10 cellular contexts compared by ENCODE assay signal in the genomic region with DNA sequence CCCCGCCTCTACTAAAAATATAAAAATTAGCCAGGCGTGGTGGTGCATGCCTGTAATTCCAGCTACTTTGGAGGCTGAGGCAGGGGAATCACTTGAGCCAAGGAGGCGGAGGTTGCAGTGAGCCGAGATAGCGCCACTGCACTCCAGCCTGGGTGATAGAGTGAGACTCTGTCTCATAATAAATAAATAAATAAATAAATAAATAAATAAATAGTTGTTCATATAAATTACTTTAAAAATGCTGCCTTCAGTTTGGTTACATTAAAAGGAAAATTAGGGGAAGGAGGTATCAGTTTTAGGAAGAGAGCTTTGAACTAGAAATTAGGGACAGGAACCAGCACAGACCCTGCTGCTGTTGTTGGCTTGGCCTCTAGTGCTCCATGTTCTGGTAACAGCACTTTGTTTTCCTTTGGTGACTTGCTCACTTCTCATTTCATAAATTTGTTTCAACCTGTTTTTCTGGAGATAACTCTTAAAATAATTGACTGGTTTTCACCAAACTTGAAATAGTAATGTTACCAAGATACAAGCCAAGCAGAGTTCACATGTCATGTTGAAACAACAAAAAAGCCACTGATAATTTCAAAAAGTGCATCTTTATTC.
"Had no signal": no experiment of that assay in that cellular context is flagged by ENCODE, and none has a peak within 500 bp of the region (broad histone marks: within the 10 kb centered on the region; RNA-seq: fewer than 3 reads in every experiment).

No MANE protein-coding gene starts in this region.

- H3K36me3 ChIP-seq: adrenal gland, thyroid gland, uterus had no signal

- H3K27ac ChIP-seq: adrenal gland, thyroid gland, uterus had no signal

- FAIRE-seq: TTC549 had no signal

- H3K9me3 ChIP-seq: adrenal gland, thyroid gland, uterus had no signal

- DNase-seq: activated naive CD4-positive, alpha-beta T cell treated with anti-CD3 and anti-CD28 coated beads, Interleukin-2, amount 50 U/mL, for 16 hours; activated T-cell treated with anti-CD3 and anti-CD28 coated beads, Interleukin-2, amount 50 U/mL, for 1 hour; adrenal gland; central memory CD4-positive, alpha-beta T cell; cortex of kidney; effector CD8-positive, alpha-beta T cell; T-helper 2 cell had no signal

- H3K4me1 ChIP-seq: thyroid gland, uterus had no signal

- H3K27me3 ChIP-seq: adrenal gland, thyroid gland, uterus had no signal

- H3K4me3 ChIP-seq: adrenal gland, thyroid gland, uterus had no signal
